In genomic region chr22:42350373-42350772, GRCh38 we compare ENCODE assay signal across 1 cellular context.
A peak's percentile ranks its signal among the peaks of the same experiment; 100 is the strongest.
TF ChIP-seq lines count a peak whose summit lies in the region.

No MANE protein-coding gene starts in this region.

TF ChIP-seq in K562, 482 proteins besides CTCF, POLR2A, EP300 and RAD21 (continued from another document):
- TF ChIP-seq SPI1 (IDR thresholded peaks at IDR 0.05; ENCODE audit: borderline replicate concordance, low read depth, low read length): no peak
- TF ChIP-seq CREBBP (IDR thresholded peaks at IDR 0.05; ENCODE audit: low read depth, low read length): no peak
- TF ChIP-seq CTBP1 (IDR thresholded peaks at IDR 0.05; ENCODE audit: borderline replicate concordance): no peak
- TF ChIP-seq ZNF146 (CRISPR knock-in tag; IDR thresholded peaks at IDR 0.05; ENCODE audit: unreplicated experiment): peak; percentile 75
TF ChIP-seq in K562: peak in this region for 1.
